Comparison of ENCODE assay signal across 1 cellular context in the genomic region with DNA sequence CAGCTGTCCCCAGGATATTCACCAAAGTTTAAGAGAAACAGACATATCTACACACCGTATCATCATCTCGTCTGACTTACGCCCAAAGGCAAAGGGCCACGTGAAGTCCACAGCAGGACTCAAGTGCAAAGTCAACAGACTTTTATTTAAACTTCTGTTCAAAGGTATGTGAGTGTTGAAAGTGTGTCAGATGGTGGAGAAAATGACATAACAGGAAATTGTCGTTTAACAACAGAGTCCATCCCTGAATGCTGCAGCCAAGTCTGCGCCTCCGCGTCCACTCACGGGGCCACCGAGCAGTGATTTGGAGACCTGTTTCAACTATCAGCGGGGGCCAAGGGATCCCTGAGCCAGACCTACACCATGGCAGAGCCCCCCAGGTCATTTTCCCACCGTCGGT.
A peak's percentile ranks its signal among the peaks of the same experiment; 100 is the strongest.
TF ChIP-seq lines count a peak whose summit lies in the region.

No MANE protein-coding gene starts in this region.

TF ChIP-seq in A549, 52 proteins besides CTCF, POLR2A, EP300 and RAD21:
- TF ChIP-seq, protein P1, sequence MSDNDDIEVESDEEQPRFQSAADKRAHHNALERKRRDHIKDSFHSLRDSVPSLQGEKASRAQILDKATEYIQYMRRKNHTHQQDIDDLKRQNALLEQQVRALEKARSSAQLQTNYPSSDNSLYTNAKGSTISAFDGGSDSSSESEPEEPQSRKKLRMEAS (IDR thresholded peaks at IDR 0.05): 0 out of 2 replicates have a peak, but pooled peaks have one; percentile 40
- no peak for TF ChIP-seq HOXB13 (CRISPR knock-in tag; IDR thresholded peaks at IDR 0.05; ENCODE audit: low read depth)
